In the genomic region with DNA sequence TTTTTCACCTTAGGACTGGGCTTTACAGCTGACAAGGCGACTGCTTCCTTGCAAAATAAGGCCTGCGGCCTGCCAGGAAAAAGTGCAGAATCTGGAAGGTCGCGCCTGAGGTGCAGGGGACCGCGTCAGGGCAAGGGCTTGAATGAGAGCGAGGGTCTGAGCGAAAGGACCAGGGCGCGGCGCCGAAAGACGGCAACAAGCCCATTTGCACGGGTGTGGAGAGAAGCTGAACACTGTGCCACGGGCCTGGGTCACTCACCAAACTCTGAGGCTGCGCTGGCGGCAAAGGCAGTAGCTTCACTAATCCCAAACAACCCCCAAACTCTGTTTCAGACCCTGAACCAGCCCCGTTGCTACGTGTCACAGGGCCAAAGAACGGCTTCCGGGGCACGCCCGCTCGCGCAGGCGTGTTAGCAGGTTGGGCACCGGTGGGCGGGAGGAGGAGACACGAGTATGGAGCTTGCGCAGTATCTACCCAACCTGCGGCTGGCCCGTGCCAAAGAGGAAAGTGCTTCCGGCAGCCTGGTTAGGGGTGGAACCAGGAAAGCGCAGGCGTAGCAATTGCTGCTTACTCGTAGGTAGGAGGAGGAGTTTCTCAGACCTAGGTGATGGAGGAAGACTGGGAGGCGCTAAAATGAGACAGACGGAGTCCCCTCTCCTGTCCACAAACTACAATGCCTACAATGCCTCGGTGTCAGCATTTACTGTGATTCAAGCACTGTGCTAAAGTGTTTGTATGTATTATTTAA, we compare ENCODE assay signal across 1 cellular context.
TF ChIP-seq lines count a peak whose summit lies in the region.

Gene KCTD16 (plus strand): TSS at position 598 of the 749 bp plus-strand sequence.
Gene YIPF5 (minus strand): TSS at position 384 of the 749 bp plus-strand sequence. CDS start 704 bp downstream, outside the sequence.

TF ChIP-seq in K562, 482 proteins besides CTCF, POLR2A, EP300 and RAD21 (continued from another document and continues in another):
- TF ChIP-seq RNF219 (CRISPR knock-in tag; IDR thresholded peaks at IDR 0.05) (no peak), ZNF766 (CRISPR knock-in tag; conservative IDR thresholded peaks at IDR 0.05) (0 out of 2 replicates have a peak, but pooled peaks have one; percentile 35), ZC3H4 (CRISPR knock-in tag; IDR thresholded peaks at IDR 0.05; ENCODE audit: borderline replicate concordance) (no peak), RBBP5 (IDR thresholded peaks at IDR 0.05; ENCODE audit: borderline replicate concordance, insufficient read depth, low read length, poor library complexity, severe bottlenecking) (peak; percentile 87), CAMTA2 (CRISPR knock-in tag; conservative IDR thresholded peaks at IDR 0.05) (no peak), POLR2G (IDR thresholded peaks at IDR 0.05; ENCODE audit: low read depth, low read length) (peak; percentile 86), SP1 (CRISPR knock-in tag; IDR thresholded peaks at IDR 0.05) (peak; percentile 52; the same call in 1 of the 2 replicates), TCF3 (CRISPR knock-in tag; IDR thresholded peaks at IDR 0.05) (0 out of 2 replicates have a peak, but pooled peaks have one; percentile 22), FOXK1 (CRISPR knock-in tag; IDR thresholded peaks at IDR 0.05; ENCODE audit: borderline replicate concordance) (peak; percentile 78; the same call in 1 of the 2 replicates), ZNF507 (tag; conservative IDR thresholded peaks at IDR 0.05) (no peak), TAF1 (IDR thresholded peaks at IDR 0.05; ENCODE audit: control insufficient read depth, extremely low read depth, insufficient read depth, low read length, severe bottlenecking) (peak; percentile 78), DIDO1 (tag; IDR thresholded peaks at IDR 0.05; ENCODE audit: low read depth) (peak; percentile 92), NRF1 (conservative IDR thresholded peaks at IDR 0.05 in 1 of 2, IDR thresholded peaks at IDR 0.05 in 1 of 2) (peak; percentile 96 to 97), KAT7 (CRISPR knock-in tag; IDR thresholded peaks at IDR 0.05; ENCODE audit: borderline replicate concordance) (no peak)
- TF ChIP-seq, protein P1, sequence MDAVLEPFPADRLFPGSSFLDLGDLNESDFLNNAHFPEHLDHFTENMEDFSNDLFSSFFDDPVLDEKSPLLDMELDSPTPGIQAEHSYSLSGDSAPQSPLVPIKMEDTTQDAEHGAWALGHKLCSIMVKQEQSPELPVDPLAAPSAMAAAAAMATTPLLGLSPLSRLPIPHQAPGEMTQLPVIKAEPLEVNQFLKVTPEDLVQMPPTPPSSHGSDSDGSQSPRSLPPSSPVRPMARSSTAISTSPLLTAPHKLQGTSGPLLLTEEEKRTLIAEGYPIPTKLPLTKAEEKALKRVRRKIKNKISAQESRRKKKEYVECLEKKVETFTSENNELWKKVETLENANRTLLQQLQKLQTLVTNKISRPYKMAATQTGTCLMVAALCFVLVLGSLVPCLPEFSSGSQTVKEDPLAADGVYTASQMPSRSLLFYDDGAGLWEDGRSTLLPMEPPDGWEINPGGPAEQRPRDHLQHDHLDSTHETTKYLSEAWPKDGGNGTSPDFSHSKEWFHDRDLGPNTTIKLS (IDR thresholded peaks at IDR 0.05; ENCODE audit: borderline replicate concordance, low read depth): peak; percentile 99
- TF ChIP-seq, protein P2, sequence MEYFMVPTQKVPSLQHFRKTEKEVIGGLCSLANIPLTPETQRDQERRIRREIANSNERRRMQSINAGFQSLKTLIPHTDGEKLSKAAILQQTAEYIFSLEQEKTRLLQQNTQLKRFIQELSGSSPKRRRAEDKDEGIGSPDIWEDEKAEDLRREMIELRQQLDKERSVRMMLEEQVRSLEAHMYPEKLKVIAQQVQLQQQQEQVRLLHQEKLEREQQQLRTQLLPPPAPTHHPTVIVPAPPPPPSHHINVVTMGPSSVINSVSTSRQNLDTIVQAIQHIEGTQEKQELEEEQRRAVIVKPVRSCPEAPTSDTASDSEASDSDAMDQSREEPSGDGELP (CRISPR knock-in tag; IDR thresholded peaks at IDR 0.05; ENCODE audit: borderline replicate concordance): peak; percentile 59; the same call in 1 of the 2 replicates
- TF ChIP-seq, protein P3, sequence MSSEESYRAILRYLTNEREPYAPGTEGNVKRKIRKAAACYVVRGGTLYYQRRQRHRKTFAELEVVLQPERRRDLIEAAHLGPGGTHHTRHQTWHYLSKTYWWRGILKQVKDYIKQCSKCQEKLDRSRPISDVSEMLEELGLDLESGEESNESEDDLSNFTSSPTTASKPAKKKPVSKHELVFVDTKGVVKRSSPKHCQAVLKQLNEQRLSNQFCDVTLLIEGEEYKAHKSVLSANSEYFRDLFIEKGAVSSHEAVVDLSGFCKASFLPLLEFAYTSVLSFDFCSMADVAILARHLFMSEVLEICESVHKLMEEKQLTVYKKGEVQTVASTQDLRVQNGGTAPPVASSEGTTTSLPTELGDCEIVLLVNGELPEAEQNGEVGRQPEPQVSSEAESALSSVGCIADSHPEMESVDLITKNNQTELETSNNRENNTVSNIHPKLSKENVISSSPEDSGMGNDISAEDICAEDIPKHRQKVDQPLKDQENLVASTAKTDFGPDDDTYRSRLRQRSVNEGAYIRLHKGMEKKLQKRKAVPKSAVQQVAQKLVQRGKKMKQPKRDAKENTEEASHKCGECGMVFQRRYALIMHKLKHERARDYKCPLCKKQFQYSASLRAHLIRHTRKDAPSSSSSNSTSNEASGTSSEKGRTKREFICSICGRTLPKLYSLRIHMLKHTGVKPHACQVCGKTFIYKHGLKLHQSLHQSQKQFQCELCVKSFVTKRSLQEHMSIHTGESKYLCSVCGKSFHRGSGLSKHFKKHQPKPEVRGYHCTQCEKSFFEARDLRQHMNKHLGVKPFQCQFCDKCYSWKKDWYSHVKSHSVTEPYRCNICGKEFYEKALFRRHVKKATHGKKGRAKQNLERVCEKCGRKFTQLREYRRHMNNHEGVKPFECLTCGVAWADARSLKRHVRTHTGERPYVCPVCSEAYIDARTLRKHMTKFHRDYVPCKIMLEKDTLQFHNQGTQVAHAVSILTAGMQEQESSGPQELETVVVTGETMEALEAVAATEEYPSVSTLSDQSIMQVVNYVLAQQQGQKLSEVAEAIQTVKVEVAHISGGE (CRISPR knock-in tag; IDR thresholded peaks at IDR 0.05): peak in 1 of 3 experiments; percentile 43; a peak in 1 of 6 replicates
- TF ChIP-seq, protein P4, sequence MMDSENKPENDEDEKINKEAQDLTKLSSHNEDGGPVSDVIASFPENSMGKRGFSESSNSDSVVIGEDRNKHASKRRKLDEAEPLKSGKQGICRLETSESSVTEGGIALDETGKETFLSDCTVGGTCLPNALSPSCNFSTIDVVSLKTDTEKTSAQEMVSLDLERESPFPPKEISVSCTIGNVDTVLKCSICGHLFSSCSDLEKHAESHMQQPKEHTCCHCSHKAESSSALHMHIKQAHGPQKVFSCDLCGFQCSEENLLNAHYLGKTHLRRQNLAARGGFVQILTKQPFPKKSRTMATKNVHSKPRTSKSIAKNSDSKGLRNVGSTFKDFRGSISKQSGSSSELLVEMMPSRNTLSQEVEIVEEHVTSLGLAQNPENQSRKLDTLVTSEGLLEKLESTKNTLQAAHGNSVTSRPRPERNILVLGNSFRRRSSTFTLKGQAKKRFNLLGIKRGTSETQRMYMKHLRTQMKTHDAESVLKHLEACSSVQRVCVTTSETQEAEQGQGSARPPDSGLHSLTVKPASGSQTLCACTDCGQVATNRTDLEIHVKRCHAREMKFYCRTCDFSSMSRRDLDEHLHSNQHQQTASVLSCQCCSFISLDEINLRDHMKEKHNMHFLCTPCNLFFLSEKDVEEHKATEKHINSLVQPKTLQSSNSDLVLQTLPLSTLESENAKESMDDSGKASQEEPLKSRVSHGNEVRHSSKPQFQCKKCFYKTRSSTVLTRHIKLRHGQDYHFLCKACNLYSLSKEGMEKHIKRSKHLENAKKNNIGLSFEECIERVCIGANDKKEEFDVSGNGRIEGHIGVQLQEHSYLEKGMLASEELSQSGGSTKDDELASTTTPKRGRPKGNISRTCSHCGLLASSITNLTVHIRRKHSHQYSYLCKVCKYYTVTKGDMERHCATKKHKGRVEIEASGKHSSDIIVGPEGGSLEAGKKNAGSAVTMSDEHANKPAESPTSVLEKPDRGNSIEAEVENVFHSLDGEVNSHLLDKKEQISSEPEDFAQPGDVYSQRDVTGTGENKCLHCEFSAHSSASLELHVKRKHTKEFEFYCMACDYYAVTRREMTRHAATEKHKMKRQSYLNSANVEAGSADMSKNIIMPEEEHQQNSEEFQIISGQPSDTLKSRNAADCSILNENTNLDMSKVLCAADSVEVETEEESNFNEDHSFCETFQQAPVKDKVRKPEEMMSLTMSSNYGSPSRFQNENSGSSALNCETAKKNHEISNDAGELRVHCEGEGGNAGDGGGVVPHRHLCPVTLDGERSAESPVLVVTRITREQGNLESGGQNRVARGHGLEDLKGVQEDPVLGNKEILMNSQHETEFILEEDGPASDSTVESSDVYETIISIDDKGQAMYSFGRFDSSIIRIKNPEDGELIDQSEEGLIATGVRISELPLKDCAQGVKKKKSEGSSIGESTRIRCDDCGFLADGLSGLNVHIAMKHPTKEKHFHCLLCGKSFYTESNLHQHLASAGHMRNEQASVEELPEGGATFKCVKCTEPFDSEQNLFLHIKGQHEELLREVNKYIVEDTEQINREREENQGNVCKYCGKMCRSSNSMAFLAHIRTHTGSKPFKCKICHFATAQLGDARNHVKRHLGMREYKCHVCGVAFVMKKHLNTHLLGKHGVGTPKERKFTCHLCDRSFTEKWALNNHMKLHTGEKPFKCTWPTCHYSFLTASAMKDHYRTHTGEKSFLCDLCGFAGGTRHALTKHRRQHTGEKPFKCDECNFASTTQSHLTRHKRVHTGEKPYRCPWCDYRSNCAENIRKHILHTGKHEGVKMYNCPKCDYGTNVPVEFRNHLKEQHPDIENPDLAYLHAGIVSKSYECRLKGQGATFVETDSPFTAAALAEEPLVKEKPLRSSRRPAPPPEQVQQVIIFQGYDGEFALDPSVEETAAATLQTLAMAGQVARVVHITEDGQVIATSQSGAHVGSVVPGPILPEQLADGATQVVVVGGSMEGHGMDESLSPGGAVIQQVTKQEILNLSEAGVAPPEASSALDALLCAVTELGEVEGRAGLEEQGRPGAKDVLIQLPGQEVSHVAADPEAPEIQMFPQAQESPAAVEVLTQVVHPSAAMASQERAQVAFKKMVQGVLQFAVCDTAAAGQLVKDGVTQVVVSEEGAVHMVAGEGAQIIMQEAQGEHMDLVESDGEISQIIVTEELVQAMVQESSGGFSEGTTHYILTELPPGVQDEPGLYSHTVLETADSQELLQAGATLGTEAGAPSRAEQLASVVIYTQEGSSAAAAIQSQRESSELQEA (IDR thresholded peaks at IDR 0.05; ENCODE audit: low read depth): no peak
- TF ChIP-seq, protein P5, sequence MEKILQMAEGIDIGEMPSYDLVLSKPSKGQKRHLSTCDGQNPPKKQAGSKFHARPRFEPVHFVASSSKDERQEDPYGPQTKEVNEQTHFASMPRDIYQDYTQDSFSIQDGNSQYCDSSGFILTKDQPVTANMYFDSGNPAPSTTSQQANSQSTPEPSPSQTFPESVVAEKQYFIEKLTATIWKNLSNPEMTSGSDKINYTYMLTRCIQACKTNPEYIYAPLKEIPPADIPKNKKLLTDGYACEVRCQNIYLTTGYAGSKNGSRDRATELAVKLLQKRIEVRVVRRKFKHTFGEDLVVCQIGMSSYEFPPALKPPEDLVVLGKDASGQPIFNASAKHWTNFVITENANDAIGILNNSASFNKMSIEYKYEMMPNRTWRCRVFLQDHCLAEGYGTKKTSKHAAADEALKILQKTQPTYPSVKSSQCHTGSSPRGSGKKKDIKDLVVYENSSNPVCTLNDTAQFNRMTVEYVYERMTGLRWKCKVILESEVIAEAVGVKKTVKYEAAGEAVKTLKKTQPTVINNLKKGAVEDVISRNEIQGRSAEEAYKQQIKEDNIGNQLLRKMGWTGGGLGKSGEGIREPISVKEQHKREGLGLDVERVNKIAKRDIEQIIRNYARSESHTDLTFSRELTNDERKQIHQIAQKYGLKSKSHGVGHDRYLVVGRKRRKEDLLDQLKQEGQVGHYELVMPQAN (IDR thresholded peaks at IDR 0.05; ENCODE audit: borderline replicate concordance): peak; percentile 90
- TF ChIP-seq, protein P6, sequence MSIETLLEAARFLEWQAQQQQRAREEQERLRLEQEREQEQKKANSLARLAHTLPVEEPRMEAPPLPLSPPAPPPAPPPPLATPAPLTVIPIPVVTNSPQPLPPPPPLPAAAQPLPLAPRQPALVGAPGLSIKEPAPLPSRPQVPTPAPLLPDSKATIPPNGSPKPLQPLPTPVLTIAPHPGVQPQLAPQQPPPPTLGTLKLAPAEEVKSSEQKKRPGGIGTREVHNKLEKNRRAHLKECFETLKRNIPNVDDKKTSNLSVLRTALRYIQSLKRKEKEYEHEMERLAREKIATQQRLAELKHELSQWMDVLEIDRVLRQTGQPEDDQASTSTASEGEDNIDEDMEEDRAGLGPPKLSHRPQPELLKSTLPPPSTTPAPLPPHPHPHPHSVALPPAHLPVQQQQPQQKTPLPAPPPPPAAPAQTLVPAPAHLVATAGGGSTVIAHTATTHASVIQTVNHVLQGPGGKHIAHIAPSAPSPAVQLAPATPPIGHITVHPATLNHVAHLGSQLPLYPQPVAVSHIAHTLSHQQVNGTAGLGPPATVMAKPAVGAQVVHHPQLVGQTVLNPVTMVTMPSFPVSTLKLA (conservative IDR thresholded peaks at IDR 0.05): peak; percentile 50 to 74; a peak in 3 of 4 replicates
